15 cellular contexts compared by ENCODE assay signal in the genomic region with DNA sequence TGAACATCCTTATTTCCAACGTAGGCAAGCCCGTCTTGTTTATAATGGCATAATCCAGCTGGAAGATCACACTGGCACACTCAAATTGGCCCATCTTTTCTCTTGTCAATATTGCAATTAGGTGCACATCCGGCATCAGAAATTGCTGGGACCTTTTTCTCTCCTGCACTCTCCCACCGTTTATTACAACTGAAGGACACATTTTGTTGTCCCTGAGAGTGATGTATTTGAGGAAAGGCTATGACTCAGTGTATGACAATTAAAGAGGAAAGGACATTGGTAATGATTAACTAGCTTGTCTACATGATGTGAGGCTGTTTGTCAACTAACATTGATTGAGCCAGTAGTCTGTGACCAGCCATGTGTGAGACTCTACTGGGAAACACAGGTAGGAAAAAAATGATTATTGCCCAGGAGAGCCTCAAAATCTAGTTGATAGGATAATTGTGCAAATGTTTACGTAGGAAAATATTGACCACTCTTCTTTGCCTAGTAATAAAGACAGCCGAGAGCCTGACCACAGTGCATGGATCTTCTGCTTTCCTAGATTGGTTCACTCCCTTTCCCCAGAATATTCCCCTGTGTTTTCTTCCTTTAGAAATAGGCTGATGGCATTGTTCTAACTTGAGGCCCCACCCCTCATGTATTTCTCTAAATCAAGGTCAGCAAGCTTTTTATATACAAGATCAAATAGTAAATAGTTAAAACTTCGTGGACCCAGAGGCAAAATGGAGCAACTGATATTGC.
DNase-seq lines count a peak whose midpoint lies in the region; ATAC-seq, FAIRE-seq and TF ChIP-seq lines count a peak whose summit lies in the region.
"Had no signal": no experiment of that assay in that cellular context is flagged by ENCODE, and none has a peak within 500 bp of the region (broad histone marks: within the 10 kb centered on the region; RNA-seq: fewer than 3 reads in every experiment).

No MANE protein-coding gene starts in this region.

- H3K56ac ChIP-seq in H9 (ENCODE audit: insufficient read length, low read depth, low read length) = no peak overlapping the region

- H3K27me3 ChIP-seq in H9 (ENCODE audit: insufficient read depth, low read length) (peaks cover 5% of the 10 kb centered on the region; the same call in 1 of the 2 replicates), iPS-20b (ENCODE audit: insufficient read depth, low read length) (peaks cover 31% of the 10 kb centered on the region), ascending aorta (no peaks in the 10 kb centered on the region)
- H3K27me3 ChIP-seq: colonic mucosa, vagina had no signal

- H4K91ac ChIP-seq in H9 (ENCODE audit: insufficient read length, low read depth, low read length) = no peak overlapping the region

- H2BK12ac ChIP-seq in H9 (ENCODE audit: insufficient read length, low read depth, low read length) = no peak overlapping the region

- H3K27ac Mint-ChIP-seq in H9 = no peak overlapping the region
- H3K27ac Mint-ChIP-seq: activated naive CD4-positive, alpha-beta T cell treated with anti-CD3 and anti-CD28 coated beads, Interleukin-2, amount 50 U/mL, for 24 hours; CD4-positive, alpha-beta memory T cell had no signal

- H3K36me3 ChIP-seq in iPS-20b (ENCODE audit: insufficient read depth, low read depth, low read length) (no peaks in the 10 kb centered on the region), ascending aorta (no peaks in the 10 kb centered on the region)
- H3K36me3 ChIP-seq: colonic mucosa, vagina had no signal

- H2BK120ac ChIP-seq in H9 (ENCODE audit: low read depth, low read length, poor library complexity, severe bottlenecking) = no peak overlapping the region

- peak overlapping the region; percentile 63; the same call in 1 of the 2 replicates for H3K4me3 ChIP-seq in iPS-20b (ENCODE audit: low read length)
- H3K4me3 ChIP-seq in ascending aorta = no peak overlapping the region

- no peak overlapping the region for H4K8ac ChIP-seq in H9 (replicated peaks; ENCODE audit: insufficient read length, low read depth, low read length)

- H3K14ac ChIP-seq in H9 (ENCODE audit: insufficient read depth, low read length) = no peak overlapping the region

- DNase-seq in H9 (no peak), SHP77 (lab: John Stamatoyannopoulos, UW) (peak; percentile 93 to 97), renal cortical epithelial cell (ENCODE audit: low read depth) (peak; percentile 99), ascending aorta (ENCODE audit: low spot score in 2 of 2) (no peak), D721Med (ENCODE audit: insufficient read length, low spot score) (no peak)
- DNase-seq: activated CD4-positive, alpha-beta T cell treated with anti-CD3 and anti-CD28 coated beads, Interleukin-2, amount 50 U/mL, for 4 hours; CD4-positive, alpha-beta memory T cell; stimulated activated CD8-positive, alpha-beta memory T cell treated with anti-CD3 and anti-CD28 coated beads, Interleukin-4, amount 100 ng/mL, for 48 hours; T-helper 1 cell had no signal

- H3T11ph ChIP-seq in H9 (ENCODE audit: low read length) = no peak overlapping the region

- peaks cover 20% of the 10 kb centered on the region for H3K27me3 Mint-ChIP-seq in H9 (ENCODE audit: low read depth)
- H3K27me3 Mint-ChIP-seq: CD4-positive, alpha-beta memory T cell had no signal

- FAIRE-seq in D721Med (lab: Jason Lieb, UNC) = no peak

- TF ChIP-seq CTCF in H9 (conservative IDR thresholded peaks at IDR 0.05) (no peak), ascending aorta (IDR thresholded peaks at IDR 0.05) (no peak), D721Med (IDR thresholded peaks at IDR 0.05; ENCODE audit: insufficient read depth, missing control alignments) (no peak)

- H2BK5ac ChIP-seq in H9 (ENCODE audit: insufficient read length, low read length) = no peak overlapping the region

- no peaks in the 10 kb centered on the region for H4K20me1 ChIP-seq in H9 (ENCODE audit: control insufficient read depth, insufficient read depth, insufficient read length)

- H3K23me2 ChIP-seq in H9 (ENCODE audit: insufficient read length, low read depth, low read length, poor library complexity, severe bottlenecking) = peaks cover 5% of the 10 kb centered on the region

- H3K4me1 ChIP-seq in H9 (ENCODE audit: insufficient read depth, low read length) (0 out of 2 replicates have a peak, but pooled peaks cover 2% of the 10 kb centered on the region), iPS-20b (ENCODE audit: insufficient read depth, low read length) (peaks cover 8% of the 10 kb centered on the region; the same call in 1 of the 2 replicates), ascending aorta (no peaks in the 10 kb centered on the region)
- H3K4me1 ChIP-seq: colonic mucosa had no signal

- no peak overlapping the region for H3K9ac ChIP-seq in H9 (ENCODE audit: extremely low read depth, insufficient read length, low read length)
- H3K9ac ChIP-seq in iPS-20b (ENCODE audit: low read depth, low read length) = no peak overlapping the region

- no peaks in the 10 kb centered on the region for H3K36me3 Mint-ChIP-seq in H9 (ENCODE audit: insufficient read depth in 1 of 3, low read depth in 3 of 3)
- H3K36me3 Mint-ChIP-seq: activated naive CD4-positive, alpha-beta T cell treated with anti-CD3 and anti-CD28 coated beads, Interleukin-2, amount 50 U/mL, for 24 hours; CD4-positive, alpha-beta memory T cell had no signal

- intact Hi-C loops in ascending aorta (cut with DNase I) = no loop called here

- H2BK20ac ChIP-seq in H9 (ENCODE audit: low read depth, low read length, poor library complexity, severe bottlenecking) = no peak overlapping the region

- no peak for ATAC-seq in GM21390 (IDR thresholded peaks at IDR 0.05; ENCODE audit: unreplicated experiment)
- ATAC-seq in HG03095 (IDR thresholded peaks at IDR 0.05; ENCODE audit: unreplicated experiment) = no peak

- no peak overlapping the region for H3K18ac ChIP-seq in H9 (ENCODE audit: insufficient read length, low read depth, low read length)

- H4K5ac ChIP-seq in H9 (ENCODE audit: insufficient read length, low read depth, low read length) = no peak overlapping the region

- WGBS in H9 (ENCODE audit: extremely low coverage, insufficient read length, low lambda C conversion rate) = no CpG with 5 or more reads among the region's 7 CpGs

- H3K79me2 ChIP-seq in H9 (ENCODE audit: insufficient read depth, low read length) = no peaks in the 10 kb centered on the region

- no peaks in the 10 kb centered on the region for H3K79me1 ChIP-seq in H9 (ENCODE audit: insufficient read depth, low read depth, low read length, poor library complexity, severe bottlenecking)

- H2AK5ac ChIP-seq in H9 (ENCODE audit: insufficient read length, low read length) = no peak overlapping the region

- H3K4ac ChIP-seq in H9 (ENCODE audit: low read depth, low read length) = no peak overlapping the region

- H2AFZ ChIP-seq in H9 (ENCODE audit: low read length) = no peak overlapping the region

- 0 out of 5 replicates have a peak overlapping the region, but pooled peaks of 1 of the 2 experiments have one; percentile 54 for H3K4me3 Mint-ChIP-seq in H9
- H3K4me3 Mint-ChIP-seq: activated naive CD4-positive, alpha-beta T cell treated with anti-CD3 and anti-CD28 coated beads, Interleukin-2, amount 50 U/mL, for 24 hours; CD4-positive, alpha-beta memory T cell had no signal

- peaks cover 8 to 15% of the 10 kb centered on the region in 2 experiments for H3K4me1 Mint-ChIP-seq in H9
- H3K4me1 Mint-ChIP-seq: activated naive CD4-positive, alpha-beta T cell treated with anti-CD3 and anti-CD28 coated beads, Interleukin-2, amount 50 U/mL, for 24 hours; CD4-positive, alpha-beta memory T cell had no signal

- H3K9me3 Mint-ChIP-seq in H9 = no peaks in the 10 kb centered on the region

- H3K27ac ChIP-seq in H9 (ENCODE audit: insufficient read length, low read depth, low read length) = no peak overlapping the region
- H3K27ac ChIP-seq in iPS-20b (ENCODE audit: low read length) = no peak overlapping the region
- H3K27ac ChIP-seq in ascending aorta = no peak overlapping the region
- H3K27ac ChIP-seq: colonic mucosa, vagina had no signal

- no peak overlapping the region for H2BK15ac ChIP-seq in H9 (ENCODE audit: low read depth, low read length)

- H3K9me3 ChIP-seq in H9 (ENCODE audit: control insufficient read depth, low read depth, low read length) (no peaks in the 10 kb centered on the region), iPS-20b (ENCODE audit: insufficient read depth, low read depth, low read length) (no peaks in the 10 kb centered on the region), ascending aorta (no peaks in the 10 kb centered on the region)
- H3K9me3 ChIP-seq: colonic mucosa, vagina had no signal

- no peak overlapping the region for H3K23ac ChIP-seq in H9 (ENCODE audit: insufficient read length, low read depth, low read length)

- H3K4me2 ChIP-seq in H9 (ENCODE audit: insufficient read depth, insufficient read length, low read length) = peak overlapping the region; percentile 58

Comparison
In these comparisons a context has a peak if more than half of its experiments do, and no peak if none do; other contexts are left out.
1. DNase-seq: peak in SHP77 (2 of 2) and renal cortical epithelial cell (single experiment); none in H9 (single experiment), ascending aorta (0 of 2) and D721Med (single experiment).